29 cellular contexts compared by ENCODE assay signal in genomic region chr10:28812384-28813372, GRCh38.
"Had no signal": no experiment of that assay in that cellular context is flagged by ENCODE, and none has a peak within 500 bp of the region (broad histone marks: within the 10 kb centered on the region; RNA-seq: fewer than 3 reads in every experiment).

No MANE protein-coding gene starts in this region.

- H3K9me3 Mint-ChIP-seq: activated CD4-positive, alpha-beta T cell treated with anti-CD3 and anti-CD28 coated beads, Interleukin-2, amount 10 ng/mL, durations not matched to agents 24 days and 14 days; activated CD8-positive, alpha-beta T cell treated with anti-CD3 and anti-CD28 coated beads for 36 hours; natural killer cell treated with Interleukin-12 subunit alpha and Interleukin-12 subunit beta and Interleukin-15 and Interleukin-18, amount 100 ng/mL, for 72 hours; T-helper 2 cell treated with Interferon-gamma antibody and Interleukin-4, amounts not matched to agents 5 μg/mL and 100 μg/mL, for 36 hours had no signal

- H3K9me3 ChIP-seq: adrenal gland, ascending aorta, esophagus squamous epithelium, gastroesophageal sphincter, neutrophil, pancreas, psoas muscle, stomach, suprapubic skin, tibial nerve had no signal

- H3K4me1 Mint-ChIP-seq: activated CD4-positive, alpha-beta T cell treated with anti-CD3 and anti-CD28 coated beads, Interleukin-2, amount 10 ng/mL, durations not matched to agents 24 days and 14 days; activated CD8-positive, alpha-beta memory T cell treated with anti-CD3 and anti-CD28 coated beads, Interleukin-2, amount 10 ng/mL, durations not matched to agents 7 days and 5 days had no signal

- H3K4me1 ChIP-seq: pancreas, psoas muscle, suprapubic skin had no signal

- ATAC-seq: activated CD4-positive, CD25-positive, alpha-beta regulatory T cell treated with anti-CD3 and anti-CD28 coated beads, Interleukin-2, amount 50 U/mL, for 24 hours; activated CD8-positive, alpha-beta memory T cell treated with anti-CD3 and anti-CD28 coated beads, Interleukin-2, amount 10 ng/mL, durations not matched to agents 7 days and 5 days; activated CD8-positive, alpha-beta T cell treated with anti-CD3 and anti-CD28 coated beads for 36 hours; gastroesophageal sphincter; left ventricle myocardium superior; pancreas; psoas muscle; right cardiac atrium had no signal

- H3K27me3 ChIP-seq: adrenal gland, ascending aorta, brain microvascular endothelial cell, gastroesophageal sphincter, neutrophil, pancreas, stomach, tibial nerve had no signal

- FAIRE-seq: colon, pancreas had no signal

- H3K27ac ChIP-seq: adrenal gland, ascending aorta, brain microvascular endothelial cell, esophagus squamous epithelium, gastroesophageal sphincter, neutrophil, pancreas, psoas muscle, stomach, suprapubic skin, tibial nerve, VCaP had no signal

- H3K27ac Mint-ChIP-seq: activated CD4-positive, alpha-beta T cell treated with anti-CD3 and anti-CD28 coated beads, Interleukin-2, amount 10 ng/mL, durations not matched to agents 24 days and 14 days; activated CD8-positive, alpha-beta memory T cell treated with anti-CD3 and anti-CD28 coated beads, Interleukin-2, amount 10 ng/mL, durations not matched to agents 7 days and 5 days; activated CD8-positive, alpha-beta T cell treated with anti-CD3 and anti-CD28 coated beads for 36 hours; activated naive CD8-positive, alpha-beta T cell; natural killer cell treated with Interleukin-12 subunit alpha and Interleukin-12 subunit beta and Interleukin-15 and Interleukin-18, amount 100 ng/mL, for 72 hours; T-helper 2 cell treated with Interferon-gamma antibody and Interleukin-4, amounts not matched to agents 5 μg/mL and 100 μg/mL, for 36 hours had no signal

- DNase-seq: activated CD4-positive, alpha-beta T cell treated with anti-CD3 and anti-CD28 coated beads, Interleukin-2, amount 10 ng/mL, durations not matched to agents 24 days and 14 days; activated CD8-positive, alpha-beta memory T cell treated with anti-CD3 and anti-CD28 coated beads, Interleukin-2, amount 10 ng/mL, durations not matched to agents 7 days and 5 days; activated CD8-positive, alpha-beta T cell treated with anti-CD3 and anti-CD28 coated beads for 36 hours; activated gamma-delta T cell treated with Interleukin-2 at 50 U/mL for 16 hours; activated T-cell treated with anti-CD3 and anti-CD28 coated beads for 4 hours; adrenal gland; brain microvascular endothelial cell; central memory CD4-positive, alpha-beta T cell; esophagus squamous epithelium; head of caudate nucleus; hypothalamus; left ventricle myocardium superior; mammary epithelial cell; pancreas; psoas muscle; right cardiac atrium; stimulated activated CD4-positive, alpha-beta T cell treated with anti-CD3 and anti-CD28 coated beads, Interleukin-1b, Interleukin-23, amount 100 ng/mL, for 48 hours; stomach had no signal

- H3K36me3 Mint-ChIP-seq: activated CD8-positive, alpha-beta memory T cell treated with anti-CD3 and anti-CD28 coated beads, Interleukin-2, amount 10 ng/mL, durations not matched to agents 7 days and 5 days; activated naive CD8-positive, alpha-beta T cell; natural killer cell treated with Interleukin-12 subunit alpha and Interleukin-12 subunit beta and Interleukin-15 and Interleukin-18, amount 100 ng/mL, for 72 hours had no signal

- H3K36me3 ChIP-seq: adrenal gland, ascending aorta, brain microvascular endothelial cell, esophagus squamous epithelium, gastroesophageal sphincter, neutrophil, pancreas, stomach, suprapubic skin, tibial nerve had no signal

- H3K4me3 ChIP-seq: adrenal gland, ascending aorta, esophagus squamous epithelium, gastroesophageal sphincter, pancreas, psoas muscle, stomach, suprapubic skin, tibial nerve had no signal

- H3K4me3 Mint-ChIP-seq: activated CD4-positive, alpha-beta T cell treated with anti-CD3 and anti-CD28 coated beads, Interleukin-2, amount 10 ng/mL, durations not matched to agents 24 days and 14 days; activated CD8-positive, alpha-beta memory T cell treated with anti-CD3 and anti-CD28 coated beads, Interleukin-2, amount 10 ng/mL, durations not matched to agents 7 days and 5 days; activated CD8-positive, alpha-beta T cell treated with anti-CD3 and anti-CD28 coated beads for 36 hours; activated naive CD8-positive, alpha-beta T cell; natural killer cell treated with Interleukin-12 subunit alpha and Interleukin-12 subunit beta and Interleukin-15 and Interleukin-18, amount 100 ng/mL, for 72 hours; T-helper 2 cell treated with Interferon-gamma antibody and Interleukin-4, amounts not matched to agents 5 μg/mL and 100 μg/mL, for 36 hours had no signal
